9 cellular contexts compared by ENCODE assay signal in genomic region chr11:59667812-59668187, GRCh38. TPM values are rescaled to one million over a fixed set of nuclear protein-coding genes. Genes with fewer than 3 reads are reported as not detected.
A peak's percentile ranks its signal among the peaks of the same experiment; 100 is the strongest.
DNase-seq lines count a peak whose midpoint lies in the region; ATAC-seq and TF ChIP-seq lines count a peak whose summit lies in the region.
"Had no signal": no experiment of that assay in that cellular context is flagged by ENCODE, and none has a peak within 500 bp of the region (broad histone marks: within the 10 kb centered on the region; RNA-seq: fewer than 3 reads in every experiment).

No MANE protein-coding gene starts in this region.

- H3K36me3 Mint-ChIP-seq in T-helper 17 cell (ENCODE audit: low read depth) = peaks cover 2% of the 10 kb centered on the region

- peaks cover 32% of the 10 kb centered on the region for H3K4me1 Mint-ChIP-seq in T-helper 17 cell

- H3K79me2 ChIP-seq in GM23248 (ENCODE audit: insufficient read depth) = peaks cover 59% of the 10 kb centered on the region

- H3K27ac Mint-ChIP-seq in T-helper 17 cell = peak overlapping the region; percentile 99

- no peak for ATAC-seq in T-helper 17 cell
- ATAC-seq in gastroesophageal sphincter = no peak
- ATAC-seq in gastrocnemius medialis = no peak
- ATAC-seq in HG03469 (IDR thresholded peaks at IDR 0.05; ENCODE audit: unreplicated experiment) = no peak
- ATAC-seq in HG02571 (IDR thresholded peaks at IDR 0.05; ENCODE audit: unreplicated experiment) = no peak

- no peaks in the 10 kb centered on the region for H3K9me3 ChIP-seq in GM23248 (ENCODE audit: low read depth)
- no peaks in the 10 kb centered on the region for H3K9me3 ChIP-seq in T-helper 17 cell (ENCODE audit: control insufficient read depth, low read length, poor library complexity, severe bottlenecking)
- no peaks in the 10 kb centered on the region for H3K9me3 ChIP-seq in gastroesophageal sphincter
- no peaks in the 10 kb centered on the region for H3K9me3 ChIP-seq in gastrocnemius medialis

- H3K27me3 Mint-ChIP-seq in T-helper 17 cell = no peaks in the 10 kb centered on the region

- no peaks in the 10 kb centered on the region for H3K9me2 ChIP-seq in GM23248 (ENCODE audit: insufficient read depth)

- peaks cover 25% of the 10 kb centered on the region for H3F3A ChIP-seq in GM23248 (ENCODE audit: insufficient read depth)

- in situ Hi-C loops in GM23248 (cut with MboI) (no loop called here), gastrocnemius medialis (cut with MboI; ENCODE audit: low sequenced_read_pairs in 4 of 4) (loop anchor here in 3 of 4 donors (5.0 to 10.0 kb wide), 3 partner anchors 50 to 130 kb away; partner anchors contain the start of gene OSBP (in 2 of the 3))

- no peaks in the 10 kb centered on the region for H3K27me3 ChIP-seq in GM23248 (replicated peaks; ENCODE audit: insufficient read depth)
- H3K27me3 ChIP-seq in gastroesophageal sphincter = no peaks in the 10 kb centered on the region
- no peaks in the 10 kb centered on the region for H3K27me3 ChIP-seq in gastrocnemius medialis

- H4K20me1 ChIP-seq in GM23248 (ENCODE audit: insufficient read depth) = no peaks in the 10 kb centered on the region

- intact Hi-C loops in gastrocnemius medialis (cut with DNase I; ENCODE audit: low total_unique reads) = loop anchor here (2.0 to 5.0 kb wide), 4 partner anchors 117 to 1090 kb away; partner anchors contain the start of genes LPXN and ZFP91

- peak overlapping the region; percentile 95 for H3K4me2 ChIP-seq in GM23248 (ENCODE audit: unreplicated experiment)

- DNase-seq in GM23248 (no peak), T-helper 17 cell (no peak), gastrocnemius medialis (no peak), NCI-H2107 treated with DMSO at 0.1 percent for 48 hours (lab: John Stamatoyannopoulos, UW; ENCODE audit: unreplicated experiment) (no peak), SW480 (ENCODE audit: low spot score) (no peak)

- H3K36me3 ChIP-seq in GM23248 (ENCODE audit: low read depth) (peaks cover 38% of the 10 kb centered on the region), gastroesophageal sphincter (peaks cover 0 to 39% of the 10 kb centered on the region in 2 donors), gastrocnemius medialis (peaks cover 0 to 37% of the 10 kb centered on the region in 2 donors)

- TF ChIP-seq EP300 in gastroesophageal sphincter (IDR thresholded peaks at IDR 0.05) = no peak

- TF ChIP-seq CTCF in gastroesophageal sphincter (IDR thresholded peaks at IDR 0.05) = no peak
- no peak for TF ChIP-seq CTCF in gastrocnemius medialis (IDR thresholded peaks at IDR 0.05 in 4 of 5, conservative IDR thresholded peaks at IDR 0.05 in 1 of 5)

- H3K4me1 ChIP-seq in GM23248 (ENCODE audit: insufficient read depth) = peaks cover 19% of the 10 kb centered on the region
- H3K4me1 ChIP-seq in gastroesophageal sphincter = peaks cover 6 to 61% (median 11%) of the 10 kb centered on the region in 3 donors
- peaks cover 19 to 30% of the 10 kb centered on the region in 2 donors for H3K4me1 ChIP-seq in gastrocnemius medialis

- H3K4me3 Mint-ChIP-seq in T-helper 17 cell = peak overlapping the region; percentile 90

- H3K9ac ChIP-seq in GM23248 = peak overlapping the region; percentile 92

- peak overlapping the region; percentile 96 for H3K27ac ChIP-seq in GM23248
- peak overlapping the region in 3 of 4 donors; percentile 94 to 97 (median 94) for H3K27ac ChIP-seq in gastroesophageal sphincter
- peak overlapping the region; percentile 95 to 99 (median 97) for H3K27ac ChIP-seq in gastrocnemius medialis

- TF ChIP-seq POLR2A in gastroesophageal sphincter (IDR thresholded peaks at IDR 0.05) (no peak), gastrocnemius medialis (IDR thresholded peaks at IDR 0.05) (no peak)

- WGBS in GM23248 (ENCODE audit: low coverage in 1 of 2, low lambda C conversion rate in 2 of 2, missing lambda C conversion rate in 2 of 2), 2 experiments = 2 to 5% methylated on average over 3 of the region's 3 CpGs
- WGBS in gastroesophageal sphincter (ENCODE audit: low coverage in 1 of 2), 2 donors = 9 to 43% methylated on average over 3 of the region's 3 CpGs

- H3K4me3 ChIP-seq in GM23248 (peak overlapping the region; percentile 84), gastroesophageal sphincter (peak overlapping the region; percentile 96 to 97), gastrocnemius medialis (peak overlapping the region; percentile 90 to 97 (median 96))

- H2AFZ ChIP-seq in GM23248 = peak overlapping the region; percentile 80

RNA-seq across cellular contexts. Expression of gene PATL1, which starts 1.0 kb away (rescaled TPM):
- total RNA-seq in GM23248 (2014; rRNA removed; shearing (Covaris generic)) = 9.6 and 12.5 TPM in 2 replicates
- polyA plus RNA-seq in GM23248 (2016; fragmentation: Nextera tagmentation; extraction: Ambion mirVana) = 8.5 and 10.7 TPM in 2 replicates
- total RNA-seq in T-helper 17 cell (10 to 100 TPM; 49.0 to 62.6 TPM), gastroesophageal sphincter (10 to 100 TPM; 13.9 to 16.3 (median 15.5) TPM), gastrocnemius medialis (10 to 100 TPM; 19.0 to 29.9 (median 26.2) TPM)

RNA-seq across cellular contexts. Expression of gene OR10V1, which starts 45.8 kb away (rescaled TPM):
- not detected in 2 replicates for total RNA-seq in GM23248 (2014; rRNA removed; shearing (Covaris generic))
- polyA plus RNA-seq in GM23248 (2016; fragmentation: Nextera tagmentation; extraction: Ambion mirVana) = not detected in 2 replicates
- total RNA-seq in T-helper 17 cell (not detected), gastroesophageal sphincter (not detected), gastrocnemius medialis (not detected)
- total RNA-seq: activated CD8-positive, alpha-beta memory T cell treated with anti-CD3 and anti-CD28 coated beads for 36 hours had no signal

RNA-seq across cellular contexts. Expression of gene OSBP, which starts 52.2 kb away (rescaled TPM):
- total RNA-seq in GM23248 (2014; rRNA removed; shearing (Covaris generic)) = 17.2 and 26.4 TPM in 2 replicates
- polyA plus RNA-seq in GM23248 (2016; fragmentation: Nextera tagmentation; extraction: Ambion mirVana) = 10.7 and 12.8 TPM in 2 replicates
- 10 to 100 TPM; 53.0 to 63.1 TPM for total RNA-seq in T-helper 17 cell
- total RNA-seq in gastroesophageal sphincter = 10 to 100 TPM; 31.4 to 39.7 (median 38.1) TPM
- total RNA-seq in gastrocnemius medialis = 10 to 100 TPM; 27.4 to 45.2 (median 34.9) TPM
